7 cellular contexts compared by ENCODE assay signal in genomic region chr17:38451030-38451839, GRCh38. TPM values are rescaled to one million over a fixed set of nuclear protein-coding genes. Genes with fewer than 3 reads are reported as not detected.
A peak's percentile ranks its signal among the peaks of the same experiment; 100 is the strongest.
DNase-seq lines count a peak whose midpoint lies in the region; ATAC-seq, FAIRE-seq and TF ChIP-seq lines count a peak whose summit lies in the region.

No MANE protein-coding gene starts in this region.

- H4K20me1 ChIP-seq in Loucy (ENCODE audit: insufficient read depth, low read length, poor library complexity, severe bottlenecking) (peaks cover 64% of the 10 kb centered on the region), HepG2 (ENCODE audit: insufficient read depth, low read length) (0 out of 2 replicates have a peak, but pooled peaks cover 2% of the 10 kb centered on the region)

- H2AFZ ChIP-seq in Loucy (ENCODE audit: low read length) (no peak overlapping the region), HepG2 (ENCODE audit: low read length) (no peak overlapping the region)

- H3K36me3 ChIP-seq in Loucy (ENCODE audit: insufficient read depth, low read length) (peaks cover 2% of the 10 kb centered on the region; the same call in 1 of the 2 replicates), duodenal mucosa (ENCODE audit: control insufficient read depth in 1 of 2, insufficient read depth in 2 of 2, low read length in 2 of 2) (no peaks in the 10 kb centered on the region), HepG2 (replicated peaks in 1 of 2; ENCODE audit: control insufficient read depth in 1 of 2, insufficient read depth in 2 of 2, low read length in 2 of 2) (no peaks in the 10 kb centered on the region)

- POLR2A ChIA-PET in HepG2 (lab: Yijun Ruan, JAX) = no interaction called here

- H3K9me3 ChIP-seq in Loucy (ENCODE audit: insufficient read depth, low read depth, low read length) = no peaks in the 10 kb centered on the region
- no peaks in the 10 kb centered on the region for H3K9me3 ChIP-seq in duodenal mucosa (ENCODE audit: control insufficient read depth in 1 of 2, low read length in 2 of 2)
- H3K9me3 ChIP-seq in HepG2 (ENCODE audit: low read length) = no peaks in the 10 kb centered on the region

- in situ Hi-C loops in HepG2 (cut with HindIII; ENCODE audit: extremely low pct_ligation_motif_present, low pct_unique_long_range_greater_than_20kb) = no loop called here

- FAIRE-seq in HepG2 (lab: Jason Lieb, UNC) (no peak), urothelium cell line (lab: Jason Lieb, UNC) (no peak)

- DNase-seq in HepG2 (ENCODE audit: low spot score) (peak; percentile 50), urothelium cell line (ENCODE audit: low spot score) (peak; percentile 88), foreskin melanocyte (no peak)
- no peak for DNase-seq in stimulated activated CD4-positive, alpha-beta T cell treated with anti-CD3 and anti-CD28 coated beads, Interleukin-2, amount 100 ng/mL, for 24 hours

- H3K9me2 ChIP-seq in Loucy (replicated peaks; ENCODE audit: low read depth, low read length) = no peaks in the 10 kb centered on the region

- TF ChIP-seq RAD21 in HepG2 (CRISPR knock-in tag; IDR thresholded peaks at IDR 0.05) = no peak

- H3K9ac ChIP-seq in Loucy (ENCODE audit: low read depth, low read length, poor library complexity, severe bottlenecking) (peak overlapping the region; percentile 11), duodenal mucosa (ENCODE audit: low read depth in 1 of 2, low read length in 2 of 2) (peak overlapping the region in 1 of 2 donors; percentile 39), HepG2 (ENCODE audit: insufficient read depth, low read depth, low read length) (no peak overlapping the region)

- 44% methylated on average over 10 of the region's 10 CpGs for WGBS in HepG2 (ENCODE audit: low lambda C conversion rate)

- no TSS peak for BruUV-seq in HepG2 (replicated peaks; lab: Mats Ljungman, UMichigan)

- TF ChIP-seq CTCF in Loucy (conservative IDR thresholded peaks at IDR 0.05; ENCODE audit: low read length) (no peak), HepG2 (CRISPR knock-in tag; IDR thresholded peaks at IDR 0.05) (no peak)

- ATAC-seq in HepG2 = no peak
- no peak for ATAC-seq in GM21825 (IDR thresholded peaks at IDR 0.05; ENCODE audit: unreplicated experiment)

- no peak overlapping the region for H3K27ac ChIP-seq in duodenal mucosa (ENCODE audit: low read depth, low read length)
- no peak overlapping the region for H3K27ac ChIP-seq in HepG2 (ENCODE audit: extremely low read length, insufficient read depth, low read length)

- TF ChIP-seq EP300 in HepG2 (IDR thresholded peaks at IDR 0.05; ENCODE audit: low read depth in 2 of 2, low read length in 2 of 2) (no peak), HepG2 (CRISPR knock-in tag; IDR thresholded peaks at IDR 0.05; ENCODE audit: borderline replicate concordance) (0 out of 2 replicates have a peak, but pooled peaks have one; percentile 7)

- H3K4me2 ChIP-seq in Loucy (ENCODE audit: low read depth, low read length, poor library complexity, severe bottlenecking) (peak overlapping the region; percentile 48), HepG2 (ENCODE audit: low read depth, low read length) (0 out of 2 replicates have a peak overlapping the region, but pooled peaks have one; percentile 15)

- no peak for TF ChIP-seq POLR2A in HepG2 (IDR thresholded peaks at IDR 0.05; ENCODE audit: insufficient read depth in 1 of 2, low read depth in 2 of 2, low read length in 2 of 2)

- no peaks in the 10 kb centered on the region for H3K27me3 ChIP-seq in Loucy (ENCODE audit: insufficient read depth, low read length, poor library complexity, severe bottlenecking)
- H3K27me3 ChIP-seq in duodenal mucosa (ENCODE audit: control insufficient read depth in 1 of 2, insufficient read depth in 2 of 2, low read length in 2 of 2) = peaks cover 14 to 16% of the 10 kb centered on the region in 2 donors
- peaks cover 13 to 76% of the 10 kb centered on the region in 2 experiments; a peak in 4 of 5 replicates for H3K27me3 ChIP-seq in HepG2 (ENCODE audit: control insufficient read depth in 1 of 2, insufficient read depth in 2 of 2, low read length in 2 of 2)

- H3K4me1 ChIP-seq in Loucy (ENCODE audit: insufficient read depth, low read length, poor library complexity, severe bottlenecking) = peaks cover 29% of the 10 kb centered on the region
- peaks cover 16% of the 10 kb centered on the region in 2 donors for H3K4me1 ChIP-seq in duodenal mucosa (ENCODE audit: control insufficient read depth in 1 of 2, insufficient read depth in 2 of 2, low read length in 2 of 2)
- H3K4me1 ChIP-seq in HepG2 (ENCODE audit: insufficient read depth, low read length) = peaks cover 33% of the 10 kb centered on the region

- intact Hi-C loops in HepG2 (cut with micrococcal nuclease; ENCODE audit: unreplicated experiment) = no loop called here

- no peaks in the 10 kb centered on the region for H3F3A ChIP-seq in Loucy (ENCODE audit: low read depth)

- CTCF ChIA-PET in HepG2 (lab: Yijun Ruan, JAX; ENCODE audit: low intra/inter-chr PET ratio, low total read pairs) = no interaction called here

- H3K79me2 ChIP-seq in Loucy (ENCODE audit: insufficient read depth, low read length) (peaks cover 94% of the 10 kb centered on the region), HepG2 (ENCODE audit: insufficient read depth, low read length) (no peaks in the 10 kb centered on the region)

- H3K4me3 ChIP-seq in Loucy (ENCODE audit: low read length, poor library complexity, severe bottlenecking) (no peak overlapping the region), duodenal mucosa (ENCODE audit: low read depth in 1 of 2, low read length in 2 of 2) (peak overlapping the region; percentile 24 to 32), HepG2 (replicated peaks in 1 of 3; ENCODE audit: insufficient read depth in 1 of 3, low read depth in 2 of 3, low read length in 3 of 3) (no peak overlapping the region)

TF ChIP-seq in HepG2, 621 proteins besides CTCF, POLR2A, EP300 and RAD21 (continues in another document):
- TF ChIP-seq PHF5A (CRISPR knock-in tag; IDR thresholded peaks at IDR 0.05; ENCODE audit: low read depth, unreplicated experiment) (no peak), ZNF263 (CRISPR knock-in tag; IDR thresholded peaks at IDR 0.05) (0 out of 2 replicates have a peak, but pooled peaks have one; percentile 35), EED (CRISPR knock-in tag; IDR thresholded peaks at IDR 0.05) (no peak), PBX2 (CRISPR knock-in tag; IDR thresholded peaks at IDR 0.05) (no peak), PATZ1 (CRISPR knock-in tag; IDR thresholded peaks at IDR 0.05) (peak; percentile 83), SP4 (CRISPR knock-in tag; IDR thresholded peaks at IDR 0.05) (no peak), KDM1A (CRISPR knock-in tag; IDR thresholded peaks at IDR 0.05) (no peak), TEAD3 (CRISPR knock-in tag; optimal IDR thresholded peaks at IDR 0.05; ENCODE audit: borderline replicate concordance) (peak; percentile 57), SYNCRIP (IDR thresholded peaks at IDR 0.05; ENCODE audit: insufficient read depth, low read depth, low read length) (no peak), HIVEP1 (CRISPR knock-in tag; IDR thresholded peaks at IDR 0.05) (no peak)

RNA-seq across cellular contexts. Expression of gene ARHGAP23, which starts 23.0 kb away (rescaled TPM):
- total RNA-seq in HepG2 (2016; rRNA removed; fragmentation: Illumina TruSeq; extraction: Trizol) = not detected in 2 replicates
- total RNA-seq in HepG2 (2016; cell fraction: cytosol; rRNA removed; fragmentation: Illumina TruSeq; extraction: Trizol; ENCODE audit: low read depth) = not detected in 2 replicates
- total RNA-seq in HepG2 (2016; cell fraction: insoluble cytoplasmic fraction; rRNA removed; fragmentation: Illumina TruSeq; extraction: Trizol) = 0.22 TPM in 1 of 2 replicates, not detected in the other
- not detected in 2 replicates for total RNA-seq in HepG2 (2016; cell fraction: membrane; rRNA removed; fragmentation: Illumina TruSeq; extraction: Trizol)
- total RNA-seq in HepG2 (2016; cell fraction: nucleus; rRNA removed; fragmentation: Illumina TruSeq; extraction: Trizol) = 0.96 TPM in 1 of 2 replicates, not detected in the other
- 0.03 TPM in 2 replicates for polyA plus RNA-seq in HepG2 (2011; rRNA removed)
- polyA plus RNA-seq in HepG2 (2011; cell fraction: cytosol; rRNA removed) = 0.03 and 0.14 TPM in 2 replicates
- 0.28 and 0.32 TPM in 2 replicates for polyA plus RNA-seq in HepG2 (2011; cell fraction: nucleus; rRNA removed)
- 0.08 and 0.20 TPM in 2 replicates for polyA plus RNA-seq in HepG2 (2012)
- 0.18 TPM in 1 of 2 replicates, not detected in the other for polyA plus RNA-seq in HepG2 (2016; cell fraction: cytosol; fragmentation: Illumina TruSeq; extraction: Trizol; ENCODE audit: low read depth)
- polyA plus RNA-seq in HepG2 (2016; cell fraction: insoluble cytoplasmic fraction; fragmentation: Illumina TruSeq; extraction: Trizol; ENCODE audit: low read depth) = 0.04 TPM in 1 of 2 replicates, not detected in the other
- not detected in 2 replicates for polyA plus RNA-seq in HepG2 (2016; cell fraction: membrane; fragmentation: Illumina TruSeq; extraction: Trizol; ENCODE audit: low read depth)
- polyA plus RNA-seq in HepG2 (2016; cell fraction: nucleus; fragmentation: Illumina TruSeq; extraction: Trizol; ENCODE audit: insufficient read depth, low read depth) = 0.15 and 0.55 TPM in 2 replicates
- 41.8 TPM in 1 of 2 replicates, not detected in the other for polyA minus RNA-seq in HepG2 (2011; rRNA and poly(A)+ RNA removed; ENCODE audit: low replicate concordance)
- 0.20 TPM in 1 of 2 replicates, not detected in the other for polyA minus RNA-seq in HepG2 (2011; cell fraction: cytosol; rRNA and poly(A)+ RNA removed)
- polyA minus RNA-seq in HepG2 (2011; cell fraction: nucleus; rRNA and poly(A)+ RNA removed) = 0.39 TPM in 1 of 2 replicates, not detected in the other

Comparison
In these comparisons a context has a peak if more than half of its experiments do, and no peak if none do; other contexts are left out.
1. H3K4me3 ChIP-seq: peak in duodenal mucosa (2 of 2); none in Loucy (single experiment) and HepG2 (0 of 3).
2. DNase-seq: peak in HepG2 (single experiment) and urothelium cell line (single experiment); none in stimulated activated CD4-positive, alpha-beta T cell treated with anti-CD3 and anti-CD28 coated beads, Interleukin-2, amount 100 ng/mL, for 24 hours (0 of 2) and foreskin melanocyte (single experiment).